In the genomic region with DNA sequence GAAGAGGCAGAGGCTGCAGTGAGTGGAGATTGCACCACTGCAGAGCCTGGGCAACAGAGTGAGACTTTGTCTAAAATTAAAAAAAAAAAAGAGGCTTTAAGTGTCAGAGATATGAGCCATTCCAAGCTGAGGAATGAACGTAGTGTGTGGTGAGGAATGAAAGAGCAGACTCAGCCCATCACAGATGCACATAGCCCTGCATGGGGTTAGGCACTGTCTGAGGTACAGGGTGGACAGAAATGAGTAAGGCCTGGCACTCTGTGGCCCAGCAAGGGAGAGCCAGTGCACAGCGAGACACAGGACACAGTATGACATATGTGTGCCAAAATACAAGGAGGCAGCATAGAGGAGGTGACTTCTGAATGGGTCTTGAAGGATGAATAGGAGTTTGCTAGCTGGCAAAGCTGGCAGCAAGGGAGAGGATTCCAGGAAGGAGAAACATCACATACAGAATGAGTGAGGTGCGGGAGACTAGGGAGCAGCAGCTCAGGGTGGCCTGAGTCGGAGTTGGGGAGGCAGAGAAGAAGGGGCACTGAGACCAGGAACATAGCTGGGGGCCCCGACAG, we compare ENCODE assay signal across 1 cellular context.
TF ChIP-seq lines count a peak whose summit lies in the region.

No MANE protein-coding gene starts in this region.

TF ChIP-seq in IMR-90, 13 proteins besides CTCF, POLR2A, EP300 and RAD21 (continued from another document):
- TF ChIP-seq, protein P1, sequence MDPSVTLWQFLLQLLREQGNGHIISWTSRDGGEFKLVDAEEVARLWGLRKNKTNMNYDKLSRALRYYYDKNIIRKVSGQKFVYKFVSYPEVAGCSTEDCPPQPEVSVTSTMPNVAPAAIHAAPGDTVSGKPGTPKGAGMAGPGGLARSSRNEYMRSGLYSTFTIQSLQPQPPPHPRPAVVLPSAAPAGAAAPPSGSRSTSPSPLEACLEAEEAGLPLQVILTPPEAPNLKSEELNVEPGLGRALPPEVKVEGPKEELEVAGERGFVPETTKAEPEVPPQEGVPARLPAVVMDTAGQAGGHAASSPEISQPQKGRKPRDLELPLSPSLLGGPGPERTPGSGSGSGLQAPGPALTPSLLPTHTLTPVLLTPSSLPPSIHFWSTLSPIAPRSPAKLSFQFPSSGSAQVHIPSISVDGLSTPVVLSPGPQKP (IDR thresholded peaks at IDR 0.05; ENCODE audit: borderline replicate concordance, low read depth, low read length) = no peak
- TF ChIP-seq FOS (IDR thresholded peaks at IDR 0.05; ENCODE audit: low read depth, low read length) = no peak
- TF ChIP-seq, protein P2, sequence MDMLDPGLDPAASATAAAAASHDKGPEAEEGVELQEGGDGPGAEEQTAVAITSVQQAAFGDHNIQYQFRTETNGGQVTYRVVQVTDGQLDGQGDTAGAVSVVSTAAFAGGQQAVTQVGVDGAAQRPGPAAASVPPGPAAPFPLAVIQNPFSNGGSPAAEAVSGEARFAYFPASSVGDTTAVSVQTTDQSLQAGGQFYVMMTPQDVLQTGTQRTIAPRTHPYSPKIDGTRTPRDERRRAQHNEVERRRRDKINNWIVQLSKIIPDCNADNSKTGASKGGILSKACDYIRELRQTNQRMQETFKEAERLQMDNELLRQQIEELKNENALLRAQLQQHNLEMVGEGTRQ (IDR thresholded peaks at IDR 0.05; ENCODE audit: low read depth, low read length) = no peak
- no peak for TF ChIP-seq BHLHE40 (IDR thresholded peaks at IDR 0.05; ENCODE audit: low read depth, low read length)
